Comparison of ENCODE assay signal across 1 cellular context in the genomic region with DNA sequence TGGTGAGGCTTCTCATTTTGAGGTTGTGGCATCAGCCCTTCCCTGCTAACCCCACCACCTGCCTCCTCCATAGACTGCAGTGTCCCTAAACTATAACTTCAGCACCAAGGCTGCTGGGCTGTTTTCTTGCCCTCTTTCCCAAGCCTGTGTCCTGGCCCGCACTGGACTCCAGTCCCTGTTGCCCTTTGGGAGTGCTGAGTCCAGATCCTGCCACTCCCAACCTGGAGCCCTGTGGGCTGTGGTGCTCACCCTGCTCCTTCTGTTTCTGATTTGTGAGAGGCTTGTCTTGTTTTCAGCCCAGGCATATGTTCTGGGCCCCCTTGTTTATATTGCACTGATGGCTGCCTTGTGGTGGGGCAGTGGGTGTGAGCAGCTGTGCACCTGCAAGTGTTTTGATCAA.
TF ChIP-seq lines count a peak whose summit lies in the region.

No MANE protein-coding gene starts in this region.

TF ChIP-seq in H1, 55 proteins besides CTCF, POLR2A, EP300 and RAD21:
- TF ChIP-seq TCF12 (IDR thresholded peaks at IDR 0.05; ENCODE audit: low read depth, low read length) = no peak
- no peak for TF ChIP-seq POLR2AphosphoS5 (IDR thresholded peaks at IDR 0.05; ENCODE audit: low read depth, low read length)
- TF ChIP-seq, protein P1, sequence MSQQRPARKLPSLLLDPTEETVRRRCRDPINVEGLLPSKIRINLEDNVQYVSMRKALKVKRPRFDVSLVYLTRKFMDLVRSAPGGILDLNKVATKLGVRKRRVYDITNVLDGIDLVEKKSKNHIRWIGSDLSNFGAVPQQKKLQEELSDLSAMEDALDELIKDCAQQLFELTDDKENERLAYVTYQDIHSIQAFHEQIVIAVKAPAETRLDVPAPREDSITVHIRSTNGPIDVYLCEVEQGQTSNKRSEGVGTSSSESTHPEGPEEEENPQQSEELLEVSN (IDR thresholded peaks at IDR 0.05) = no peak
- no peak for TF ChIP-seq SRF (IDR thresholded peaks at IDR 0.05; ENCODE audit: low read depth, low read length)
- no peak for TF ChIP-seq SIRT6 (IDR thresholded peaks at IDR 0.05; ENCODE audit: low read length)
- TF ChIP-seq CHD1 (IDR thresholded peaks at IDR 0.05; ENCODE audit: low read depth, low read length) = no peak
- TF ChIP-seq SP1 (IDR thresholded peaks at IDR 0.05; ENCODE audit: low read depth, low read length) = no peak
- TF ChIP-seq CBX5 (IDR thresholded peaks at IDR 0.05; ENCODE audit: low read depth, low read length) = no peak
- TF ChIP-seq, protein P2, sequence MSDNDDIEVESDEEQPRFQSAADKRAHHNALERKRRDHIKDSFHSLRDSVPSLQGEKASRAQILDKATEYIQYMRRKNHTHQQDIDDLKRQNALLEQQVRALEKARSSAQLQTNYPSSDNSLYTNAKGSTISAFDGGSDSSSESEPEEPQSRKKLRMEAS (IDR thresholded peaks at IDR 0.05) = no peak
- no peak for TF ChIP-seq FOSL1 (IDR thresholded peaks at IDR 0.05; ENCODE audit: insufficient read depth, low read depth, low read length)
- no peak for TF ChIP-seq ASH2L (IDR thresholded peaks at IDR 0.05; ENCODE audit: low read length)
- no peak for TF ChIP-seq YY1 (IDR thresholded peaks at IDR 0.05; ENCODE audit: low read depth, low read length)
